Comparison of ENCODE assay signal across 12 cellular contexts in genomic region chr17:42111265-42111636, GRCh38. TPM values are rescaled to one million over a fixed set of nuclear protein-coding genes. Genes with fewer than 3 reads are reported as not detected.
DNase-seq lines count a peak whose midpoint lies in the region; ATAC-seq and TF ChIP-seq lines count a peak whose summit lies in the region.
"Had no signal": no experiment of that assay in that cellular context is flagged by ENCODE, and none has a peak within 500 bp of the region (broad histone marks: within the 10 kb centered on the region; RNA-seq: fewer than 3 reads in every experiment).

No MANE protein-coding gene starts in this region.

- intact Hi-C loops in activated naive CD4-positive, alpha-beta T cell treated with anti-CD3 and anti-CD28 coated beads for 36 hours (cut with micrococcal nuclease), result loop anchor here (5.0 to 10.0 kb wide), 2 partner anchors 414 to 566 kb away; partner anchors contain the start of gene PLEKHH3
- intact Hi-C loops in activated CD8-positive, alpha-beta T cell treated with anti-CD3 and anti-CD28 coated beads for 36 hours (cut with micrococcal nuclease), result loop anchor here (5.0 kb wide), 1 partner anchor 89 kb away; the partner anchor contains the start of gene NKIRAS2
- intact Hi-C loops in right lobe of liver (cut with DNase I), result loop anchor here in 1 of 2 donors (5.0 kb wide), 1 partner anchor 149 kb away; no protein-coding TSS in a partner anchor

- ATAC-seq in activated CD8-positive, alpha-beta T cell treated with anti-CD3 and anti-CD28 coated beads for 36 hours, result no peak
- peak; percentile 19 to 59 (median 55) for ATAC-seq in right lobe of liver
- ATAC-seq in thoracic aorta (ENCODE audit: insufficient number of reproducible peaks, low FRiP score, low read depth), result no peak
- ATAC-seq in GM21723 (IDR thresholded peaks at IDR 0.05; ENCODE audit: unreplicated experiment), result no peak
- no peak for ATAC-seq in HG03439 (IDR thresholded peaks at IDR 0.05; ENCODE audit: unreplicated experiment)

- POLR2A ChIA-PET in activated CD8-positive, alpha-beta T cell treated with anti-CD3 and anti-CD28 coated beads for 36 hours (lab: Charles Lee), result interaction anchor here (0.7 to 4.1 kb wide), 11 partner anchors 8 to 145 kb away, joined by 3 to 36 read pairs (median 4); partner anchors contain the start of genes CNP, DNAJC7, HSPB9 and KAT2A

- peak overlapping the region; percentile 92 for H3K27ac Mint-ChIP-seq in activated naive CD4-positive, alpha-beta T cell treated with anti-CD3 and anti-CD28 coated beads for 36 hours
- H3K27ac Mint-ChIP-seq in activated CD8-positive, alpha-beta T cell treated with anti-CD3 and anti-CD28 coated beads for 36 hours, result peak overlapping the region; percentile 92

- H3K36me3 Mint-ChIP-seq in activated naive CD4-positive, alpha-beta T cell treated with anti-CD3 and anti-CD28 coated beads for 36 hours (ENCODE audit: low read depth), result peaks cover 14% of the 10 kb centered on the region
- peaks cover 25% of the 10 kb centered on the region for H3K36me3 Mint-ChIP-seq in activated CD8-positive, alpha-beta T cell treated with anti-CD3 and anti-CD28 coated beads for 36 hours (ENCODE audit: low read depth)

- no peaks in the 10 kb centered on the region for H3K27me3 ChIP-seq in right lobe of liver
- H3K27me3 ChIP-seq in thoracic aorta (replicated peaks; ENCODE audit: insufficient read depth), result no peaks in the 10 kb centered on the region

- DNase-seq in activated naive CD4-positive, alpha-beta T cell treated with anti-CD3 and anti-CD28 coated beads for 36 hours, result no peak
- no peak for DNase-seq in activated naive CD4-positive, alpha-beta T cell treated with Interleukin-2 at 50 U/mL for 16 hours
- DNase-seq in activated CD8-positive, alpha-beta T cell treated with anti-CD3 and anti-CD28 coated beads for 36 hours, result no peak
- peak; percentile 75 to 94 (median 91) for DNase-seq in right lobe of liver
- no peak for DNase-seq in thoracic aorta (ENCODE audit: low spot score)
- DNase-seq in Kasumi-1 (lab: John Stamatoyannopoulos, UW), result no peak
- DNase-seq: activated gamma-delta T cell treated with Interleukin-2 at 50 U/mL for 16 hours, NCI-H526 treated with DMSO at 0.1 percent for 48 hours, T1000 had no signal

- CTCF ChIA-PET in activated naive CD4-positive, alpha-beta T cell treated with anti-CD3 and anti-CD28 coated beads for 36 hours (lab: Charles Lee), result interaction anchor here (0.9 to 6.3 kb wide), 7 partner anchors 9 to 151 kb away, joined by 3 to 34 read pairs (median 6); partner anchors contain the start of gene NKIRAS2
- CTCF ChIA-PET in activated CD8-positive, alpha-beta T cell treated with anti-CD3 and anti-CD28 coated beads for 36 hours (lab: Charles Lee), result interaction anchor here (0.7 to 14.3 kb wide), 12 partner anchors 10 to 406 kb away, joined by 3 to 110 read pairs (median 5); partner anchors contain the start of genes CNP, DNAJC7, NKIRAS2 and ZNF385C

- H3K9me3 Mint-ChIP-seq in activated naive CD4-positive, alpha-beta T cell treated with anti-CD3 and anti-CD28 coated beads for 36 hours, result no peaks in the 10 kb centered on the region
- no peaks in the 10 kb centered on the region for H3K9me3 Mint-ChIP-seq in activated CD8-positive, alpha-beta T cell treated with anti-CD3 and anti-CD28 coated beads for 36 hours

- H3K9me3 ChIP-seq in right lobe of liver (no peaks in the 10 kb centered on the region), thoracic aorta (no peaks in the 10 kb centered on the region)

- H3K4me3 ChIP-seq in right lobe of liver (peak overlapping the region; percentile 54 to 62 (median 59)), thoracic aorta (peak overlapping the region; percentile 80)

- peaks cover 34% of the 10 kb centered on the region for H3K4me1 Mint-ChIP-seq in activated naive CD4-positive, alpha-beta T cell treated with anti-CD3 and anti-CD28 coated beads for 36 hours (ENCODE audit: low read depth)
- peaks cover 24% of the 10 kb centered on the region for H3K4me1 Mint-ChIP-seq in activated CD8-positive, alpha-beta T cell treated with anti-CD3 and anti-CD28 coated beads for 36 hours (ENCODE audit: low read depth)

- H3K36me3 ChIP-seq in right lobe of liver, result peaks cover 0 to 6% (median 0%) of the 10 kb centered on the region in 4 donors
- H3K36me3 ChIP-seq in thoracic aorta, result peaks cover 6% of the 10 kb centered on the region

- peak overlapping the region; percentile 65 to 83 (median 77) for H3K27ac ChIP-seq in right lobe of liver
- peak overlapping the region; percentile 84 to 90 for H3K27ac ChIP-seq in thoracic aorta

- TF ChIP-seq POLR2A in right lobe of liver (IDR thresholded peaks at IDR 0.05), result no peak

- WGBS in right lobe of liver (ENCODE audit: insufficient coverage, low coverage, low lambda C conversion rate, missing lambda C conversion rate), result 27% methylated on average over 2 of the region's 11 CpGs

- TF ChIP-seq CTCF in activated CD8-positive, alpha-beta T cell treated with anti-CD3 and anti-CD28 coated beads for 36 hours (IDR thresholded peaks at IDR 0.05), result no peak
- no peak for TF ChIP-seq CTCF in right lobe of liver (IDR thresholded peaks at IDR 0.05)
- no peak for TF ChIP-seq CTCF in thoracic aorta (IDR thresholded peaks at IDR 0.05)

- H3K27me3 Mint-ChIP-seq in activated naive CD4-positive, alpha-beta T cell treated with anti-CD3 and anti-CD28 coated beads for 36 hours (ENCODE audit: low read depth), result no peaks in the 10 kb centered on the region
- no peaks in the 10 kb centered on the region for H3K27me3 Mint-ChIP-seq in activated CD8-positive, alpha-beta T cell treated with anti-CD3 and anti-CD28 coated beads for 36 hours

- H3K4me3 Mint-ChIP-seq in activated naive CD4-positive, alpha-beta T cell treated with anti-CD3 and anti-CD28 coated beads for 36 hours, result peak overlapping the region; percentile 43
- H3K4me3 Mint-ChIP-seq in activated CD8-positive, alpha-beta T cell treated with anti-CD3 and anti-CD28 coated beads for 36 hours, result peak overlapping the region; percentile 79

- peaks cover 0 to 50% (median 14%) of the 10 kb centered on the region in 4 donors for H3K4me1 ChIP-seq in right lobe of liver
- H3K4me1 ChIP-seq in thoracic aorta (ENCODE audit: control insufficient read depth in 1 of 2, low read depth in 2 of 2), result peaks cover 14 to 20% of the 10 kb centered on the region in 2 donors

RNA-seq across cellular contexts. Expression of gene DHX58, which starts 1.3 kb away (rescaled TPM):
- 10 to 100 TPM; 44.4 to 46.3 TPM for total RNA-seq in activated naive CD4-positive, alpha-beta T cell treated with anti-CD3 and anti-CD28 coated beads for 36 hours
- total RNA-seq in activated CD8-positive, alpha-beta T cell treated with anti-CD3 and anti-CD28 coated beads for 36 hours, result 10 to 100 TPM; 31.7 to 36.2 TPM
- total RNA-seq in right lobe of liver (10 to 100 TPM in 4 of 6 experiments, 1 to 10 TPM in 2; 9.0 to 27.9 (median 19.6) TPM), thoracic aorta (10 to 100 TPM; 13.7 to 18.5 TPM)

RNA-seq across cellular contexts. Expression of gene KAT2A, which starts 9.9 kb away (rescaled TPM):
- total RNA-seq in activated naive CD4-positive, alpha-beta T cell treated with anti-CD3 and anti-CD28 coated beads for 36 hours, result 10 to 100 TPM; 57.3 to 59.0 TPM
- total RNA-seq in activated CD8-positive, alpha-beta T cell treated with anti-CD3 and anti-CD28 coated beads for 36 hours, result 10 to 100 TPM; 49.2 to 50.2 TPM
- 10 to 100 TPM; 14.3 to 36.4 (median 21.3) TPM for total RNA-seq in right lobe of liver
- total RNA-seq in thoracic aorta, result 10 to 100 TPM; 26.4 to 31.3 TPM

RNA-seq across cellular contexts. Expression of gene HSPB9, which starts 11.4 kb away (rescaled TPM):
- total RNA-seq in activated naive CD4-positive, alpha-beta T cell treated with anti-CD3 and anti-CD28 coated beads for 36 hours, result not detected
- total RNA-seq in activated CD8-positive, alpha-beta T cell treated with anti-CD3 and anti-CD28 coated beads for 36 hours, result under 1 TPM in 1 of 2 experiments, not detected in 1; 0.41 TPM
- total RNA-seq in right lobe of liver, result 1 to 10 TPM in 2 of 6 experiments, under 1 TPM in 4; 0.38 to 1.6 (median 0.85) TPM
- total RNA-seq in thoracic aorta, result not detected
- total RNA-seq: pulmonary artery endothelial cell had no signal

RNA-seq across cellular contexts. Expression of gene ZNF385C, which starts 13.0 kb away (rescaled TPM):
- total RNA-seq in activated naive CD4-positive, alpha-beta T cell treated with anti-CD3 and anti-CD28 coated beads for 36 hours, result under 1 TPM; 0.36 to 0.77 TPM
- total RNA-seq in activated CD8-positive, alpha-beta T cell treated with anti-CD3 and anti-CD28 coated beads for 36 hours, result 1 to 10 TPM; 1.3 TPM
- total RNA-seq in right lobe of liver (1 to 10 TPM in 1 of 6 experiments, under 1 TPM in 2, not detected in 3; 0.11 to 1.2 (median 0.11) TPM), thoracic aorta (not detected)
- total RNA-seq: pulmonary artery endothelial cell had no signal

RNA-seq across cellular contexts. Expression of gene RAB5C, which starts 43.5 kb away (rescaled TPM):
- total RNA-seq in activated naive CD4-positive, alpha-beta T cell treated with anti-CD3 and anti-CD28 coated beads for 36 hours, result 10 to 100 TPM; 32.5 to 36.6 TPM
- total RNA-seq in activated CD8-positive, alpha-beta T cell treated with anti-CD3 and anti-CD28 coated beads for 36 hours, result 10 to 100 TPM; 30.7 to 32.5 TPM
- total RNA-seq in right lobe of liver, result 100 to 1,000 TPM in 1 of 6 experiments, 10 to 100 TPM in 5; 54.0 to 108 (median 65.3) TPM
- total RNA-seq in thoracic aorta, result 100 to 1,000 TPM in 1 of 2 donors, 10 to 100 TPM in 1; 89.2 to 158 TPM

Comparison
In these comparisons a context has a peak if more than half of its experiments do, and no peak if none do; other contexts are left out.
1. DNase-seq: peak in right lobe of liver (3 of 3); none in activated naive CD4-positive, alpha-beta T cell treated with anti-CD3 and anti-CD28 coated beads for 36 hours (single experiment), activated naive CD4-positive, alpha-beta T cell treated with Interleukin-2 at 50 U/mL for 16 hours (single experiment), activated CD8-positive, alpha-beta T cell treated with anti-CD3 and anti-CD28 coated beads for 36 hours (single experiment), thoracic aorta (single experiment) and Kasumi-1 (0 of 2).
2. ATAC-seq: peak in right lobe of liver (4 of 4); none in activated CD8-positive, alpha-beta T cell treated with anti-CD3 and anti-CD28 coated beads for 36 hours (single experiment), thoracic aorta (single experiment), GM21723 (single experiment) and HG03439 (single experiment).